18 cellular contexts compared by ENCODE assay signal in genomic region chr1:171576144-171576543, GRCh38. TPM values are rescaled to one million over a fixed set of nuclear protein-coding genes. Genes with fewer than 3 reads are reported as not detected.
"Had no signal": no experiment of that assay in that cellular context is flagged by ENCODE, and none has a peak within 500 bp of the region (broad histone marks: within the 10 kb centered on the region; RNA-seq: fewer than 3 reads in every experiment).

No MANE protein-coding gene starts in this region.

- H3K4me1 ChIP-seq: adrenal gland, gastroesophageal sphincter, left ventricle myocardium inferior, tibial artery had no signal

- ATAC-seq: activated CD4-positive, alpha-beta T cell treated with anti-CD3 and anti-CD28 coated beads for 36 hours; gastroesophageal sphincter had no signal

- FAIRE-seq: keratinocyte had no signal

- H3K27me3 ChIP-seq: adrenal gland, gastroesophageal sphincter, tibial artery had no signal

- H3K27ac ChIP-seq: adrenal gland, coronary artery, epithelial cell of prostate, gastroesophageal sphincter, left ventricle myocardium inferior, tibial artery had no signal

- DNase-seq: activated CD4-positive, alpha-beta T cell treated with anti-CD3 and anti-CD28 coated beads for 36 hours; activated naive CD4-positive, alpha-beta T cell treated with Interleukin-2 at 50 U/mL for 16 hours; adrenal gland; caudate nucleus; effector CD4-positive, alpha-beta T cell; left ventricle myocardium inferior; stimulated activated CD4-positive, alpha-beta T cell treated with anti-CD3 and anti-CD28 coated beads, Interleukin-4, amount 100 ng/mL, for 24 hours; tibial artery had no signal

- H3K4me1 Mint-ChIP-seq: memory B cell, nephron had no signal

- H3K9me3 ChIP-seq: adrenal gland, gastroesophageal sphincter, left ventricle myocardium inferior, tibial artery had no signal

- H3K27ac Mint-ChIP-seq: activated CD4-positive, alpha-beta T cell treated with anti-CD3 and anti-CD28 coated beads for 36 hours; memory B cell; nephron had no signal

- H3K9me3 Mint-ChIP-seq: memory B cell, nephron had no signal

- H3K4me3 Mint-ChIP-seq: activated CD4-positive, alpha-beta T cell treated with anti-CD3 and anti-CD28 coated beads for 36 hours; memory B cell; nephron had no signal

- H3K27me3 Mint-ChIP-seq: activated CD4-positive, alpha-beta T cell treated with anti-CD3 and anti-CD28 coated beads for 36 hours; memory B cell had no signal

- H3K4me3 ChIP-seq: adrenal gland, coronary artery, gastroesophageal sphincter, left ventricle myocardium inferior, tibial artery had no signal

RNA-seq across cellular contexts. Expression of gene MYOCOS, which starts 45.9 kb away (rescaled TPM):
- total RNA-seq: activated CD4-positive, alpha-beta T cell treated with anti-CD3 and anti-CD28 coated beads for 36 hours; activated CD8-positive, alpha-beta memory T cell treated with anti-CD3 and anti-CD28 coated beads for 36 hours; adrenal gland; gastroesophageal sphincter; left ventricle myocardium inferior; mucosa of gallbladder; omental fat pad; SK-MEL-5 had no signal
- polyA plus RNA-seq: adrenal gland had no signal
